In genomic region chr5:78803386-78803785, GRCh38 we compare ENCODE assay signal across 15 cellular contexts.
DNase-seq lines count a peak whose midpoint lies in the region; ATAC-seq, FAIRE-seq and TF ChIP-seq lines count a peak whose summit lies in the region.
"Had no signal": no experiment of that assay in that cellular context is flagged by ENCODE, and none has a peak within 500 bp of the region (broad histone marks: within the 10 kb centered on the region; RNA-seq: fewer than 3 reads in every experiment).

No MANE protein-coding gene starts in this region.

- H3K4me3 ChIP-seq in retinal pigment epithelial cell (ENCODE audit: low read length) (no peak overlapping the region), spleen (no peak overlapping the region)
- H3K4me3 ChIP-seq: PC-9, skin epidermis had no signal

- H3K27me3 ChIP-seq in spleen (replicated peaks in 1 of 7): no peaks in the 10 kb centered on the region

- 82 to 95% (median 89%) methylated on average over 5 to 6 of the region's 6 CpGs for WGBS in spleen, 5 donors

- no peak overlapping the region for H3K27ac Mint-ChIP-seq in HFFc6
- H3K27ac Mint-ChIP-seq: activated CD4-positive, alpha-beta T cell treated with anti-CD3 and anti-CD28 coated beads, Interleukin-2, amount 10 ng/mL, durations not matched to agents 7 days and 5 days; activated T-helper 1 cell treated with anti-CD3 and anti-CD28 coated beads, Interleukin-12 subunit alpha, Interleukin-12 subunit beta, Interleukin-2, Interleukin-4 antibody, amounts not matched to agents 30 ng/mL and 10 ng/mL and 1 ng/mL, durations not matched to agents 14 hours and 24 hours and 36 hours had no signal

- DNase-seq in AG20443 (ENCODE audit: low spot score) (peak; percentile 61), cerebellar cortex (ENCODE audit: low spot score) (peak; percentile 90), left ventricle myocardium superior (peak; percentile 85), retinal pigment epithelial cell (ENCODE audit: low read depth) (peak; percentile 13), spleen (no peak), RCC 7860 (ENCODE audit: low spot score) (no peak), HFFc6 (no peak)
- DNase-seq: activated CD4-positive, alpha-beta T cell treated with anti-CD3 and anti-CD28 coated beads, Interleukin-2, amount 10 ng/mL, durations not matched to agents 7 days and 5 days; NCI-H1092; PC-9; T-helper 1 cell; trophoblast cell had no signal

- H3K27ac ChIP-seq in spleen: no peak overlapping the region
- H3K27ac ChIP-seq: PC-9 had no signal

- peaks cover 66% of the 10 kb centered on the region for H3K4me1 Mint-ChIP-seq in HFFc6 (ENCODE audit: low read depth)
- H3K4me1 Mint-ChIP-seq: activated CD4-positive, alpha-beta T cell treated with anti-CD3 and anti-CD28 coated beads, Interleukin-2, amount 10 ng/mL, durations not matched to agents 7 days and 5 days had no signal

- ATAC-seq in left ventricle myocardium superior (peak; percentile 96), GM18519 (IDR thresholded peaks at IDR 0.05; ENCODE audit: low FRiP score, unreplicated experiment) (no peak)

- H3K36me3 Mint-ChIP-seq in HFFc6 (ENCODE audit: low read depth): peaks cover 23% of the 10 kb centered on the region

- H3K9me3 Mint-ChIP-seq in HFFc6: peaks cover 7% of the 10 kb centered on the region; the same call in 1 of the 2 replicates

- peaks cover 0 to 10% (median 0%) of the 10 kb centered on the region in 6 donors for H3K36me3 ChIP-seq in spleen

- H3K9me3 ChIP-seq in spleen: peaks cover 0 to 10% (median 3%) of the 10 kb centered on the region in 8 donors

- TF ChIP-seq CTCF in retinal pigment epithelial cell (conservative IDR thresholded peaks at IDR 0.05; ENCODE audit: low read depth, low read length) (no peak), spleen (IDR thresholded peaks at IDR 0.05 in 8 of 11, conservative IDR thresholded peaks at IDR 0.05 in 3 of 11) (no peak), HFFc6 (IDR thresholded peaks at IDR 0.05) (no peak)

- no peaks in the 10 kb centered on the region for H3K27me3 Mint-ChIP-seq in HFFc6 (ENCODE audit: insufficient read depth)
- H3K27me3 Mint-ChIP-seq: activated CD4-positive, alpha-beta T cell treated with anti-CD3 and anti-CD28 coated beads, Interleukin-2, amount 10 ng/mL, durations not matched to agents 7 days and 5 days had no signal

- no peak overlapping the region for H3K4me3 Mint-ChIP-seq in HFFc6
- H3K4me3 Mint-ChIP-seq: activated CD4-positive, alpha-beta T cell treated with anti-CD3 and anti-CD28 coated beads, Interleukin-2, amount 10 ng/mL, durations not matched to agents 7 days and 5 days; activated T-helper 1 cell treated with anti-CD3 and anti-CD28 coated beads, Interleukin-12 subunit alpha, Interleukin-12 subunit beta, Interleukin-2, Interleukin-4 antibody, amounts not matched to agents 30 ng/mL and 10 ng/mL and 1 ng/mL, durations not matched to agents 14 hours and 24 hours and 36 hours had no signal

- TF ChIP-seq POLR2A in spleen (IDR thresholded peaks at IDR 0.05): no peak

- intact Hi-C loops in left ventricle myocardium superior (cut with micrococcal nuclease): no loop called here
- intact Hi-C loops in spleen (cut with DNase I; ENCODE audit: low total_unique reads): no loop called here

- FAIRE-seq in RCC 7860 (lab: Jason Lieb, UNC): no peak

- H3K4me1 ChIP-seq in spleen: no peaks in the 10 kb centered on the region

Comparison
In these comparisons a context has a peak if more than half of its experiments do, and no peak if none do; other contexts are left out.
1. DNase-seq: peak in AG20443 (single experiment), cerebellar cortex (single experiment), left ventricle myocardium superior (single experiment) and retinal pigment epithelial cell (single experiment); none in spleen (single experiment), RCC 7860 (single experiment) and HFFc6 (single experiment).